In genomic region chr4:54902261-54902660, GRCh38 we compare ENCODE assay signal across 19 cellular contexts.
DNase-seq lines count a peak whose midpoint lies in the region; ATAC-seq, FAIRE-seq and TF ChIP-seq lines count a peak whose summit lies in the region.
"Had no signal": no experiment of that assay in that cellular context is flagged by ENCODE, and none has a peak within 500 bp of the region (broad histone marks: within the 10 kb centered on the region; RNA-seq: fewer than 3 reads in every experiment).

No MANE protein-coding gene starts in this region.

- TF ChIP-seq POLR2A in HepG2 (IDR thresholded peaks at IDR 0.05; ENCODE audit: insufficient read depth in 1 of 2, low read depth in 2 of 2, low read length in 2 of 2): no peak

- POLR2A ChIA-PET in HepG2 (lab: Yijun Ruan, JAX): no interaction called here

- WGBS in HepG2 (ENCODE audit: low lambda C conversion rate): 0% methylated on average over 1 of the region's 1 CpG

- TF ChIP-seq CTCF in RWPE2 (IDR thresholded peaks at IDR 0.05; ENCODE audit: poor library complexity, severe bottlenecking) (no peak), fibroblast of pulmonary artery (IDR thresholded peaks at IDR 0.05; ENCODE audit: low read length, missing control alignments) (no peak), HepG2 (CRISPR knock-in tag; IDR thresholded peaks at IDR 0.05) (no peak)

- H3K79me2 ChIP-seq in HepG2 (ENCODE audit: insufficient read depth, low read length): no peaks in the 10 kb centered on the region

- no TSS peak for BruUV-seq in HepG2 (replicated peaks; lab: Mats Ljungman, UMichigan)

- no peak overlapping the region for H3K9ac ChIP-seq in HepG2 (ENCODE audit: insufficient read depth, low read depth, low read length)

- TF ChIP-seq RAD21 in HepG2 (CRISPR knock-in tag; IDR thresholded peaks at IDR 0.05): no peak

- FAIRE-seq in HepG2 (lab: Jason Lieb, UNC): no peak
- FAIRE-seq: A549, GM19239 had no signal

- H3K4me1 ChIP-seq in RWPE2 (ENCODE audit: insufficient read depth, poor library complexity, severe bottlenecking) (peaks cover 10% of the 10 kb centered on the region), HepG2 (ENCODE audit: insufficient read depth, low read length) (no peaks in the 10 kb centered on the region)
- H3K4me1 ChIP-seq: A549, Caco-2 had no signal

- no peak overlapping the region for H3K4me2 ChIP-seq in HepG2 (ENCODE audit: low read depth, low read length)
- H3K4me2 ChIP-seq: A549 had no signal

- H3K36me3 ChIP-seq in RWPE2 (ENCODE audit: low read depth): no peaks in the 10 kb centered on the region
- no peaks in the 10 kb centered on the region for H3K36me3 ChIP-seq in HepG2 (replicated peaks in 1 of 2; ENCODE audit: control insufficient read depth in 1 of 2, insufficient read depth in 2 of 2, low read length in 2 of 2)
- H3K36me3 ChIP-seq: heart left ventricle had no signal

- no peak overlapping the region for H3K27ac ChIP-seq in RWPE2 (ENCODE audit: poor library complexity, severe bottlenecking)
- H3K27ac ChIP-seq in HepG2 (ENCODE audit: extremely low read length, insufficient read depth, low read length): no peak overlapping the region
- H3K27ac ChIP-seq: A549, heart left ventricle had no signal

- DNase-seq in SIG-M5 treated with dmso at 0.1 percent for 504 hours (lab: John Stamatoyannopoulos, UW; ENCODE audit: unreplicated experiment) (peak; percentile 13), SIG-M5 (lab: John Stamatoyannopoulos, UW) (no peak), RWPE2 (ENCODE audit: low spot score) (no peak), fibroblast of pulmonary artery (ENCODE audit: low read depth) (peak; percentile 25), HepG2 (ENCODE audit: low spot score) (no peak), NCI-H2227 treated with DMSO at 0.1 percent for 48 hours (lab: John Stamatoyannopoulos, UW) (no peak), dedifferentiated amniotic fluid mesenchymal stem cell (ENCODE audit: extremely low spot score) (no peak)
- DNase-seq: activated CD4-positive, alpha-beta T cell treated with anti-CD3 and anti-CD28 coated beads, Interleukin-2, amount 50 U/mL, for 4 hours; activated naive CD8-positive, alpha-beta T cell treated with anti-CD3 and anti-CD28 coated beads for 36 hours; activated T-cell treated with anti-CD3 and anti-CD28 coated beads, Interleukin-2, amount 50 U/mL, for 24 hours; Caco-2; heart left ventricle; NCI-H1105; NCI-H446; stimulated activated CD4-positive, alpha-beta T cell treated with anti-CD3 and anti-CD28 coated beads, Interleukin-12 subunit alpha, Interleukin-12 subunit beta, amount 100 ng/mL, for 4 hours had no signal

- CTCF ChIA-PET in HepG2 (lab: Yijun Ruan, JAX; ENCODE audit: low intra/inter-chr PET ratio, low total read pairs): no interaction called here

- TF ChIP-seq EP300 in HepG2 (IDR thresholded peaks at IDR 0.05; ENCODE audit: low read depth in 2 of 2, low read length in 2 of 2) (no peak), HepG2 (CRISPR knock-in tag; IDR thresholded peaks at IDR 0.05; ENCODE audit: borderline replicate concordance) (no peak)

- H3K27me3 ChIP-seq in RWPE2 (ENCODE audit: insufficient read depth, poor library complexity, severe bottlenecking): no peaks in the 10 kb centered on the region
- H3K27me3 ChIP-seq in HepG2 (ENCODE audit: control insufficient read depth in 1 of 2, insufficient read depth in 2 of 2, low read length in 2 of 2): no peaks in the 10 kb centered on the region
- H3K27me3 ChIP-seq: heart left ventricle had no signal

- H2AFZ ChIP-seq in HepG2 (ENCODE audit: low read length): no peak overlapping the region

- H4K20me1 ChIP-seq in HepG2 (ENCODE audit: insufficient read depth, low read length): no peaks in the 10 kb centered on the region

- intact Hi-C loops in HepG2 (cut with micrococcal nuclease; ENCODE audit: unreplicated experiment): no loop called here

- ATAC-seq in RWPE2 (ENCODE audit: low read depth) (peak; percentile 86), HG03520 (IDR thresholded peaks at IDR 0.05; ENCODE audit: unreplicated experiment) (no peak), HepG2 (no peak)
- ATAC-seq: A549, heart left ventricle, SK-N-SH treated with all-trans-retinoic acid at 6 μM for 48 hours had no signal

- no peak overlapping the region for H3K4me3 ChIP-seq in RWPE2 (ENCODE audit: severe bottlenecking)
- no peak overlapping the region for H3K4me3 ChIP-seq in fibroblast of pulmonary artery (replicated peaks; ENCODE audit: low read depth, low read length)
- H3K4me3 ChIP-seq in HepG2 (replicated peaks in 1 of 3; ENCODE audit: insufficient read depth in 1 of 3, low read depth in 2 of 3, low read length in 3 of 3): no peak overlapping the region
- H3K4me3 ChIP-seq: A549, heart left ventricle had no signal

- in situ Hi-C loops in HepG2 (cut with HindIII; ENCODE audit: extremely low pct_ligation_motif_present, low pct_unique_long_range_greater_than_20kb): no loop called here

- H3K9me3 ChIP-seq in RWPE2 (ENCODE audit: severe bottlenecking) (no peaks in the 10 kb centered on the region), HepG2 (ENCODE audit: low read length) (peaks cover 4% of the 10 kb centered on the region; the same call in 1 of the 2 replicates)
- H3K9me3 ChIP-seq: A549, Caco-2 had no signal

TF ChIP-seq in HepG2, 621 proteins besides CTCF, POLR2A, EP300 and RAD21 (continues in another document):
- no peak for TF ChIP-seq ZNF609 (CRISPR knock-in tag; IDR thresholded peaks at IDR 0.05; ENCODE audit: borderline replicate concordance)
- no peak for TF ChIP-seq AKNA (CRISPR knock-in tag; IDR thresholded peaks at IDR 0.05; ENCODE audit: borderline replicate concordance)
- TF ChIP-seq CENPT (CRISPR knock-in tag; IDR thresholded peaks at IDR 0.05; ENCODE audit: low read depth): no peak

Comparison
In these comparisons a context has a peak if more than half of its experiments do, and no peak if none do; other contexts are left out.
1. DNase-seq: peak in SIG-M5 treated with dmso at 0.1 percent for 504 hours (single experiment) and fibroblast of pulmonary artery (single experiment); none in SIG-M5 (single experiment), RWPE2 (single experiment), HepG2 (single experiment), NCI-H2227 treated with DMSO at 0.1 percent for 48 hours (single experiment) and dedifferentiated amniotic fluid mesenchymal stem cell (single experiment).